8 cellular contexts compared by ENCODE assay signal in genomic region chr7:155296788-155297516, GRCh38. TPM values are rescaled to one million over a fixed set of nuclear protein-coding genes. Genes with fewer than 3 reads are reported as not detected.
A peak's percentile ranks its signal among the peaks of the same experiment; 100 is the strongest.
DNase-seq lines count a peak whose midpoint lies in the region; ATAC-seq, FAIRE-seq and TF ChIP-seq lines count a peak whose summit lies in the region.

No MANE protein-coding gene starts in this region.

- intact Hi-C loops in activated B cell treated with CpG ODN at 0.5 μM for 24 hours (cut with micrococcal nuclease), result loop anchor here (1.0 to 10.0 kb wide), 10 partner anchors 47 to 1842 kb away; partner anchors contain the start of genes PAXIP1, RBM33, RNF32 and UBE3C

- DNase-seq in GM10266 (ENCODE audit: extremely low spot score), result peak; percentile 45
- peak in 1 of 2 experiments; percentile 25 for DNase-seq in HAP-1 (ENCODE audit: low spot score in 2 of 2)
- peak; percentile 67 for DNase-seq in LoVo (ENCODE audit: low spot score)
- DNase-seq in activated B cell treated with CpG ODN at 0.5 μM for 24 hours, result no peak
- peak in 22 of 61 donors; percentile 19 to 79 (median 58) for DNase-seq in caudate nucleus (lab: John Stamatoyannopoulos, UW)
- DNase-seq in keratinocyte (ENCODE audit: low read depth, low spot score), result no peak
- peak; percentile 69 to 72 for DNase-seq in stimulated activated CD4-positive, alpha-beta T cell treated with anti-CD3 and anti-CD28 coated beads, Interleukin-1b, Interleukin-23, amount 100 ng/mL, for 4 hours (ENCODE audit: low read depth in 2 of 2)
- no peak for DNase-seq in mesenteric fat pad (ENCODE audit: low spot score)

- peak; percentile 21 for ATAC-seq in activated B cell treated with CpG ODN at 0.5 μM for 24 hours (ENCODE audit: low read depth)

- peaks cover 23% of the 10 kb centered on the region for H4K20me1 ChIP-seq in keratinocyte (ENCODE audit: control insufficient read depth, extremely low read depth, insufficient read depth, low read length)

- H3K27me3 ChIP-seq in HAP-1 (ENCODE audit: low read depth), result no peaks in the 10 kb centered on the region
- H3K27me3 ChIP-seq in keratinocyte (ENCODE audit: control insufficient read depth, extremely low read depth, insufficient read depth, low read length), result no peaks in the 10 kb centered on the region

- FAIRE-seq in keratinocyte (lab: Jason Lieb, UNC), result peak; percentile 41

- H3K27ac ChIP-seq in caudate nucleus (ENCODE audit: low read depth, low read length) (peak overlapping the region; percentile 78), keratinocyte (ENCODE audit: control insufficient read depth, insufficient read depth, low read length) (peak overlapping the region; percentile 79)

- H3K4me2 ChIP-seq in keratinocyte (ENCODE audit: control insufficient read depth, extremely low read depth, insufficient read depth, low read depth, low read length), result peak overlapping the region; percentile 79

- H3K27ac Mint-ChIP-seq in activated B cell treated with CpG ODN at 0.5 μM for 24 hours, result peak overlapping the region; percentile 85

- TF ChIP-seq CTCF in GM10266 (IDR thresholded peaks at IDR 0.05; ENCODE audit: control insufficient read depth, insufficient read depth, low read depth, missing control alignments), result no peak
- TF ChIP-seq CTCF in activated B cell treated with CpG ODN at 0.5 μM for 24 hours (IDR thresholded peaks at IDR 0.05), result no peak
- TF ChIP-seq CTCF in keratinocyte (optimal IDR thresholded peaks at IDR 0.05 in 1 of 3, IDR thresholded peaks at IDR 0.05 in 1 of 3, conservative IDR thresholded peaks at IDR 0.05 in 1 of 3; ENCODE audit: extremely low read depth in 1 of 3, insufficient read depth in 2 of 3, low read length in 3 of 3), result peak in 1 of 3 experiments; percentile 43

- H2AFZ ChIP-seq in keratinocyte (ENCODE audit: control insufficient read depth, low read length), result peak overlapping the region; percentile 65

- H3K9me1 ChIP-seq in keratinocyte (ENCODE audit: control insufficient read depth, extremely low read depth, insufficient read depth, low read length), result peaks cover 3% of the 10 kb centered on the region

- peak overlapping the region; percentile 80 for H3K9ac ChIP-seq in keratinocyte (ENCODE audit: control insufficient read depth, extremely low read depth, insufficient read depth, low read length)

- CTCF ChIA-PET in activated B cell treated with CpG ODN at 0.5 μM for 24 hours (lab: Charles Lee), result interaction anchor here (0.7 to 1.5 kb wide), 6 partner anchors 14 to 370 kb away, joined by 3 to 5 read pairs (median 3); no protein-coding TSS in a partner anchor

- H3K4me3 ChIP-seq in HAP-1 (peak overlapping the region; percentile 24), keratinocyte (ENCODE audit: control insufficient read depth in 2 of 3, extremely low read depth in 1 of 3, insufficient read depth in 2 of 3, low read depth in 1 of 3, low read length in 3 of 3) (peak overlapping the region; percentile 42 to 66 (median 66))

- H3K79me2 ChIP-seq in keratinocyte (ENCODE audit: control insufficient read depth, insufficient read depth, low read length), result peaks cover 35% of the 10 kb centered on the region

- in situ Hi-C loops in HAP-1 (cut with MboI; ENCODE audit: low sequenced_read_pairs), result no loop called here

- H3K27me3 Mint-ChIP-seq in activated B cell treated with CpG ODN at 0.5 μM for 24 hours, result peaks cover 2% of the 10 kb centered on the region

- POLR2A ChIA-PET in activated B cell treated with CpG ODN at 0.5 μM for 24 hours (lab: Charles Lee), result interaction anchor here (0.8 to 4.8 kb wide), 16 partner anchors 9 to 1596 kb away, joined by 4 to 176 read pairs (median 5); partner anchors contain the start of genes LMBR1 and PAXIP1

- H3K9me3 ChIP-seq in HAP-1, result peaks cover 2% of the 10 kb centered on the region; the same call in 1 of the 2 replicates
- H3K9me3 ChIP-seq in keratinocyte (ENCODE audit: control insufficient read depth, low read depth, low read length), result no peaks in the 10 kb centered on the region

- H3K4me1 ChIP-seq in HAP-1, result peaks cover 4% of the 10 kb centered on the region
- peaks cover 27% of the 10 kb centered on the region for H3K4me1 ChIP-seq in keratinocyte (ENCODE audit: control insufficient read depth, extremely low read depth, insufficient read depth, low read length)

- H3K36me3 ChIP-seq in HAP-1 (replicated peaks) (no peaks in the 10 kb centered on the region), keratinocyte (ENCODE audit: control insufficient read depth in 2 of 2, extremely low read depth in 1 of 2, insufficient read depth in 2 of 2, low read length in 2 of 2) (peaks cover 9 to 14% of the 10 kb centered on the region in 2 experiments)

- peaks cover 42% of the 10 kb centered on the region for H3K4me1 Mint-ChIP-seq in activated B cell treated with CpG ODN at 0.5 μM for 24 hours

- peaks cover 32% of the 10 kb centered on the region for H3K36me3 Mint-ChIP-seq in activated B cell treated with CpG ODN at 0.5 μM for 24 hours (ENCODE audit: low read depth)

- dilution Hi-C loops in keratinocyte (cut with MboI; ENCODE audit: extremely low pct_ligation_motif_present, low sequenced_read_pairs), result no loop called here

- no peaks in the 10 kb centered on the region for H3K9me3 Mint-ChIP-seq in activated B cell treated with CpG ODN at 0.5 μM for 24 hours

- H3K4me3 Mint-ChIP-seq in activated B cell treated with CpG ODN at 0.5 μM for 24 hours, result peak overlapping the region; percentile 84

RNA-seq across cellular contexts. Expression of gene INSIG1, which starts 0.7 kb away (rescaled TPM):
- total RNA-seq in activated B cell treated with CpG ODN at 0.5 μM for 24 hours (76.0 and 79.6 TPM in 2 replicates), mesenteric fat pad (43.6 TPM)
- polyA plus RNA-seq in keratinocyte, result 62.2 to 115 TPM (median 104 TPM) in 3 replicates
- 45.2 TPM for polyA plus RNA-seq in keratinocyte (2011; ENCODE audit: low read depth)
- polyA plus RNA-seq in keratinocyte (2011; cell fraction: cytosol; rRNA removed), result 56.1 and 81.7 TPM in 2 replicates
- 98.9 and 108 TPM in 2 replicates for polyA plus RNA-seq in keratinocyte (2011; cell fraction: nucleus; rRNA removed)
- polyA plus RNA-seq in keratinocyte (2012; ENCODE audit: low replicate concordance), result 40.6 and 90.7 TPM in 2 replicates
- 68.5 to 127 TPM (median 102 TPM) in 3 replicates for polyA minus RNA-seq in keratinocyte
- 89.0 TPM for polyA minus RNA-seq in keratinocyte (2011; cell fraction: cytosol; rRNA and poly(A)+ RNA removed)
- polyA minus RNA-seq in keratinocyte (2011; cell fraction: nucleus; rRNA and poly(A)+ RNA removed), result 118 and 127 TPM in 2 replicates

Comparison
In these comparisons a context has a peak if more than half of its experiments do, and no peak if none do; other contexts are left out.
1. DNase-seq: peak in GM10266 (single experiment), LoVo (single experiment) and stimulated activated CD4-positive, alpha-beta T cell treated with anti-CD3 and anti-CD28 coated beads, Interleukin-1b, Interleukin-23, amount 100 ng/mL, for 4 hours (2 of 2); none in activated B cell treated with CpG ODN at 0.5 μM for 24 hours (single experiment), keratinocyte (single experiment) and mesenteric fat pad (single experiment).